Comparison of ENCODE assay signal across 15 cellular contexts in the genomic region with DNA sequence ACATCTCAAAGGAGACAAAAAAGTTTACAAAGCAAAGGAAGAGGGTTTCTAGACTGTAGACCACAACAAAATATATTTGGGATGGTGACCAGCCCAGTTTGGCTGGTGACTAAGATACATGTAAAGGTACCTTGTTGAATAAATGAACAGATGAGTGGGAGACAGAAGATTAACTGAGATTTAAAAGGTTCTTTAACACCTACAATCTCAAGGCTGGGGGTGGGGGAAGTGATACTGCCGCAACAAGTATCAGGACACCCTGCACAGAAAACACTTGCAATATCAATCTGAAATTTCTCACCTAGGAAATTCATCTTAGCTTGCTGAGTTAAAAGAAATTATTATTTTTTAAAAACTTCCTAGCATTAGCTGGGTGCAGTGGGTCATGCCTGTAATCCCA. TPM values are rescaled to one million over a fixed set of nuclear protein-coding genes. Genes with fewer than 3 reads are reported as not detected.
DNase-seq lines count a peak whose midpoint lies in the region; ATAC-seq and TF ChIP-seq lines count a peak whose summit lies in the region.
"Had no signal": no experiment of that assay in that cellular context is flagged by ENCODE, and none has a peak within 500 bp of the region (broad histone marks: within the 10 kb centered on the region; RNA-seq: fewer than 3 reads in every experiment).

No MANE protein-coding gene starts in this region.

- no peaks in the 10 kb centered on the region for H3K27me3 ChIP-seq in CD8-positive, alpha-beta T cell (ENCODE audit: insufficient read depth, low read length)
- no peaks in the 10 kb centered on the region for H3K27me3 ChIP-seq in naive thymus-derived CD4-positive, alpha-beta T cell (ENCODE audit: control insufficient read depth in 2 of 2, insufficient read depth in 2 of 2, low read length in 2 of 2)
- no peaks in the 10 kb centered on the region for H3K27me3 ChIP-seq in uterus
- H3K27me3 ChIP-seq: pancreas, Peyer's patch had no signal

- ATAC-seq in CD8-positive, alpha-beta T cell: no peak
- no peak for ATAC-seq in WTC11
- ATAC-seq in naive thymus-derived CD4-positive, alpha-beta T cell: peak; percentile 33
- no peak for ATAC-seq in GM21786 (IDR thresholded peaks at IDR 0.05; ENCODE audit: unreplicated experiment)
- ATAC-seq: pancreas had no signal

- DNase-seq in activated T-cell treated with anti-CD3 and anti-CD28 coated beads, Interleukin-2, amount 50 U/mL, for 24 hours: no peak
- DNase-seq in activated T-cell treated with anti-CD3 and anti-CD28 coated beads, Interleukin-2, amount 50 U/mL, for 1 hour: no peak
- no peak for DNase-seq in CD8-positive, alpha-beta T cell
- DNase-seq in WTC11 (ENCODE audit: low spot score): no peak
- no peak for DNase-seq in naive thymus-derived CD4-positive, alpha-beta T cell
- no peak for DNase-seq in NCI-H1048 (lab: John Stamatoyannopoulos, UW)
- DNase-seq in uterus: no peak
- DNase-seq: activated CD4-positive, CD25-positive, alpha-beta regulatory T cell; left cardiac atrium; NCI-H748 treated with DMSO at 0.1 percent for 48 hours; pancreas; Peyer's patch; SK-N-SH had no signal

- peak overlapping the region; percentile 9 for H3K27ac Mint-ChIP-seq in activated T-cell treated with anti-CD3 and anti-CD28 coated beads, Interleukin-2, amount 50 U/mL, for 24 hours
- H3K27ac Mint-ChIP-seq in CD8-positive, alpha-beta T cell: peak overlapping the region; percentile 80
- H3K27ac Mint-ChIP-seq in WTC11: peak overlapping the region; percentile 57
- H3K27ac Mint-ChIP-seq in naive thymus-derived CD4-positive, alpha-beta T cell: peak overlapping the region in 8 of 9 donors; percentile 53 to 82 (median 72)

- TF ChIP-seq POLR2A in uterus (IDR thresholded peaks at IDR 0.05): no peak

- H3K4me1 ChIP-seq in CD8-positive, alpha-beta T cell (ENCODE audit: insufficient read depth, low read length): peaks cover 72% of the 10 kb centered on the region
- peaks cover 46 to 86% of the 10 kb centered on the region in 2 donors for H3K4me1 ChIP-seq in naive thymus-derived CD4-positive, alpha-beta T cell (ENCODE audit: control insufficient read depth in 2 of 2, insufficient read depth in 2 of 2, low read length in 2 of 2)
- H3K4me1 ChIP-seq in uterus: peaks cover 0 to 5% of the 10 kb centered on the region in 2 donors

- H3K9me3 ChIP-seq in CD8-positive, alpha-beta T cell (ENCODE audit: low read length): no peaks in the 10 kb centered on the region
- H3K9me3 ChIP-seq in naive thymus-derived CD4-positive, alpha-beta T cell (ENCODE audit: control insufficient read depth in 2 of 3, low read length in 3 of 3): no peaks in the 10 kb centered on the region
- no peaks in the 10 kb centered on the region for H3K9me3 ChIP-seq in uterus
- H3K9me3 ChIP-seq: pancreas, Peyer's patch, SK-N-SH had no signal

- peaks cover 65% of the 10 kb centered on the region for H3K36me3 Mint-ChIP-seq in activated T-cell treated with anti-CD3 and anti-CD28 coated beads, Interleukin-2, amount 50 U/mL, for 24 hours (ENCODE audit: low read depth)
- peaks cover 48% of the 10 kb centered on the region for H3K36me3 Mint-ChIP-seq in CD8-positive, alpha-beta T cell
- peaks cover 4% of the 10 kb centered on the region; the same call in 1 of the 2 replicates for H3K36me3 Mint-ChIP-seq in WTC11
- H3K36me3 Mint-ChIP-seq in naive thymus-derived CD4-positive, alpha-beta T cell: peaks cover 0 to 24% (median 3%) of the 10 kb centered on the region in 5 donors

- no peaks in the 10 kb centered on the region for H3K9me3 Mint-ChIP-seq in activated T-cell treated with anti-CD3 and anti-CD28 coated beads, Interleukin-2, amount 50 U/mL, for 24 hours
- H3K9me3 Mint-ChIP-seq in CD8-positive, alpha-beta T cell: no peaks in the 10 kb centered on the region
- no peaks in the 10 kb centered on the region for H3K9me3 Mint-ChIP-seq in WTC11
- no peaks in the 10 kb centered on the region for H3K9me3 Mint-ChIP-seq in naive thymus-derived CD4-positive, alpha-beta T cell

- H3K27ac ChIP-seq in CD8-positive, alpha-beta T cell (ENCODE audit: low read depth, low read length): no peak overlapping the region
- H3K27ac ChIP-seq in naive thymus-derived CD4-positive, alpha-beta T cell (ENCODE audit: low read depth, low read length): peak overlapping the region; percentile 47
- no peak overlapping the region for H3K27ac ChIP-seq in uterus
- H3K27ac ChIP-seq: HL-60, pancreas, Peyer's patch had no signal

- peaks cover 84% of the 10 kb centered on the region for H3K4me1 Mint-ChIP-seq in activated T-cell treated with anti-CD3 and anti-CD28 coated beads, Interleukin-2, amount 50 U/mL, for 24 hours (ENCODE audit: low read depth)
- H3K4me1 Mint-ChIP-seq in CD8-positive, alpha-beta T cell (ENCODE audit: low read depth): peaks cover 95% of the 10 kb centered on the region
- H3K4me1 Mint-ChIP-seq in WTC11: peaks cover 19% of the 10 kb centered on the region
- peaks cover 68 to 98% (median 92%) of the 10 kb centered on the region in 7 donors for H3K4me1 Mint-ChIP-seq in naive thymus-derived CD4-positive, alpha-beta T cell

- POLR2A ChIA-PET in CD8-positive, alpha-beta T cell (lab: Charles Lee): interaction anchor here (2.3 kb wide), 1 partner anchor 8 kb away, joined by 10 read pairs; the partner anchor contains the start of gene RNF149
- POLR2A ChIA-PET in WTC11 (lab: Charles Lee): interaction anchor here (1.5 kb wide), 1 partner anchor 9 kb away, joined by 5 read pairs; the partner anchor contains the start of gene RNF149
- POLR2A ChIA-PET in naive thymus-derived CD4-positive, alpha-beta T cell (lab: Charles Lee): interaction anchor here (0.7 to 2.7 kb wide), 4 partner anchors 9 to 174 kb away, joined by 3 to 16 read pairs (median 4); partner anchors contain the start of gene RNF149

- TF ChIP-seq CTCF in CD8-positive, alpha-beta T cell (IDR thresholded peaks at IDR 0.05): no peak
- TF ChIP-seq CTCF in WTC11 (IDR thresholded peaks at IDR 0.05) (no peak), uterus (IDR thresholded peaks at IDR 0.05) (no peak)

- H3K4me3 Mint-ChIP-seq in activated T-cell treated with anti-CD3 and anti-CD28 coated beads, Interleukin-2, amount 50 U/mL, for 24 hours: peak overlapping the region; percentile 3
- peak overlapping the region; percentile 56 for H3K4me3 Mint-ChIP-seq in CD8-positive, alpha-beta T cell
- H3K4me3 Mint-ChIP-seq in WTC11: no peak overlapping the region
- peak overlapping the region; percentile 4 to 99 (median 64) for H3K4me3 Mint-ChIP-seq in naive thymus-derived CD4-positive, alpha-beta T cell

- H3K36me3 ChIP-seq in CD8-positive, alpha-beta T cell (ENCODE audit: insufficient read depth, low read length): no peaks in the 10 kb centered on the region
- H3K36me3 ChIP-seq in naive thymus-derived CD4-positive, alpha-beta T cell (ENCODE audit: control insufficient read depth in 2 of 3, insufficient read depth in 3 of 3, low read length in 3 of 3): no peaks in the 10 kb centered on the region
- H3K36me3 ChIP-seq in uterus: no peaks in the 10 kb centered on the region
- H3K36me3 ChIP-seq: pancreas had no signal

- no peaks in the 10 kb centered on the region for H3K27me3 Mint-ChIP-seq in activated T-cell treated with anti-CD3 and anti-CD28 coated beads, Interleukin-2, amount 50 U/mL, for 24 hours
- H3K27me3 Mint-ChIP-seq in CD8-positive, alpha-beta T cell (ENCODE audit: low read depth): no peaks in the 10 kb centered on the region
- no peaks in the 10 kb centered on the region for H3K27me3 Mint-ChIP-seq in WTC11 (ENCODE audit: low read depth)
- no peaks in the 10 kb centered on the region for H3K27me3 Mint-ChIP-seq in naive thymus-derived CD4-positive, alpha-beta T cell

- CTCF ChIA-PET in CD8-positive, alpha-beta T cell (lab: Charles Lee): interaction anchor here (1.6 to 3.5 kb wide), 3 partner anchors 30 to 88 kb away, joined by 4 to 23 read pairs (median 5); partner anchors contain the start of gene CREG2
- CTCF ChIA-PET in WTC11 (lab: Charles Lee): no interaction called here
- CTCF ChIA-PET in naive thymus-derived CD4-positive, alpha-beta T cell (lab: Charles Lee): interaction anchor here (0.6 to 2.0 kb wide), 2 partner anchors 16 to 34 kb away, joined by 3 to 5 read pairs; no protein-coding TSS in a partner anchor

- intact Hi-C loops in CD8-positive, alpha-beta T cell (cut with DNase I, micrococcal nuclease): loop anchor here (10.0 kb wide), 2 partner anchors 395 to 715 kb away; partner anchors contain the start of gene MAP4K4 (in 1 of the 2)
- intact Hi-C loops in naive thymus-derived CD4-positive, alpha-beta T cell (cut with micrococcal nuclease): loop anchor here in 1 of 2 donors (5.0 kb wide), 1 partner anchor 87 kb away; the partner anchor contains the start of gene CREG2
- intact Hi-C loops in uterus (cut with DNase I; ENCODE audit: low total_unique reads): no loop called here

- H3K4me3 ChIP-seq in CD8-positive, alpha-beta T cell (ENCODE audit: low read depth, low read length): no peak overlapping the region
- peak overlapping the region; percentile 36 for H3K4me3 ChIP-seq in naive thymus-derived CD4-positive, alpha-beta T cell (ENCODE audit: low read length)
- no peak overlapping the region for H3K4me3 ChIP-seq in uterus
- H3K4me3 ChIP-seq: pancreas, Peyer's patch had no signal

TF ChIP-seq in WTC11, 78 proteins besides CTCF, POLR2A, EP300 and RAD21 (continues in another document):
- TF ChIP-seq IRF2 (CRISPR knock-in tag; IDR thresholded peaks at IDR 0.05; ENCODE audit: borderline replicate concordance, low read depth) (no peak), EMX1 (CRISPR knock-in tag; IDR thresholded peaks at IDR 0.05) (no peak)

RNA-seq across cellular contexts. Expression of gene RNF149, which starts 8.3 kb away (rescaled TPM):
- 100 to 1,000 TPM; 128 to 129 TPM for total RNA-seq in CD8-positive, alpha-beta T cell
- total RNA-seq in WTC11 (2021) (25.6 to 30.0 TPM (median 28.4 TPM) in 3 replicates), uterus (100 to 1,000 TPM in 2 of 4 donors, 10 to 100 TPM in 2; 17.4 to 105 (median 82.0) TPM)
- 100 to 1,000 TPM in 4 of 5 experiments, 10 to 100 TPM in 1; 88.9 to 159 (median 114) TPM for total RNA-seq in naive thymus-derived CD4-positive, alpha-beta T cell
- polyA plus RNA-seq in naive thymus-derived CD4-positive, alpha-beta T cell: 10 to 100 TPM; 45.2 to 52.6 TPM

RNA-seq across cellular contexts. Expression of gene CNOT11, which starts 47.5 kb away (rescaled TPM):
- 10 to 100 TPM; 41.9 to 43.0 TPM for total RNA-seq in CD8-positive, alpha-beta T cell
- total RNA-seq in WTC11 (2021) (47.4 to 54.0 TPM (median 48.9 TPM) in 3 replicates), uterus (10 to 100 TPM; 19.7 to 31.2 (median 21.6) TPM)
- 10 to 100 TPM; 49.0 to 65.7 (median 54.3) TPM for total RNA-seq in naive thymus-derived CD4-positive, alpha-beta T cell
- polyA plus RNA-seq in naive thymus-derived CD4-positive, alpha-beta T cell: 10 to 100 TPM; 60.4 to 64.0 TPM

Comparison
In these comparisons a context has a peak if more than half of its experiments do, and no peak if none do; other contexts are left out.
1. H3K27ac Mint-ChIP-seq: peak in every context shown above with its lines; median percentile 80 in CD8-positive, alpha-beta T cell; 72 in naive thymus-derived CD4-positive, alpha-beta T cell; 57 in WTC11; 9 in activated T-cell treated with anti-CD3 and anti-CD28 coated beads, Interleukin-2, amount 50 U/mL, for 24 hours.